1 cellular context compared by ENCODE assay signal in genomic region chr9:92293452-92294296, GRCh38.
TF ChIP-seq lines count a peak whose summit lies in the region.

Gene IARS1, minus strand, starts transcription at chr9:92293697. Its CDS starts 4,278 bp downstream, at chr9:92289419.

TF ChIP-seq in HepG2, 621 proteins besides CTCF, POLR2A, EP300 and RAD21 (continued from another document and continues in another):
- no peak for TF ChIP-seq ZNF382 (CRISPR knock-in tag; IDR thresholded peaks at IDR 0.05; ENCODE audit: borderline replicate concordance)
- TF ChIP-seq NFKBIZ (CRISPR knock-in tag; IDR thresholded peaks at IDR 0.05): peak; percentile 86
- no peak for TF ChIP-seq RARA (CRISPR knock-in tag; IDR thresholded peaks at IDR 0.05)
- TF ChIP-seq NFKB2 (CRISPR knock-in tag; IDR thresholded peaks at IDR 0.05; ENCODE audit: borderline replicate concordance): peak; percentile 89
- TF ChIP-seq ZNF607 (CRISPR knock-in tag; IDR thresholded peaks at IDR 0.05; ENCODE audit: borderline replicate concordance): peak; percentile 87
- peak; percentile 62; the same call in 1 of the 2 replicates for TF ChIP-seq HINFP (CRISPR knock-in tag; IDR thresholded peaks at IDR 0.05; ENCODE audit: low read depth)
- TF ChIP-seq, protein P1, sequence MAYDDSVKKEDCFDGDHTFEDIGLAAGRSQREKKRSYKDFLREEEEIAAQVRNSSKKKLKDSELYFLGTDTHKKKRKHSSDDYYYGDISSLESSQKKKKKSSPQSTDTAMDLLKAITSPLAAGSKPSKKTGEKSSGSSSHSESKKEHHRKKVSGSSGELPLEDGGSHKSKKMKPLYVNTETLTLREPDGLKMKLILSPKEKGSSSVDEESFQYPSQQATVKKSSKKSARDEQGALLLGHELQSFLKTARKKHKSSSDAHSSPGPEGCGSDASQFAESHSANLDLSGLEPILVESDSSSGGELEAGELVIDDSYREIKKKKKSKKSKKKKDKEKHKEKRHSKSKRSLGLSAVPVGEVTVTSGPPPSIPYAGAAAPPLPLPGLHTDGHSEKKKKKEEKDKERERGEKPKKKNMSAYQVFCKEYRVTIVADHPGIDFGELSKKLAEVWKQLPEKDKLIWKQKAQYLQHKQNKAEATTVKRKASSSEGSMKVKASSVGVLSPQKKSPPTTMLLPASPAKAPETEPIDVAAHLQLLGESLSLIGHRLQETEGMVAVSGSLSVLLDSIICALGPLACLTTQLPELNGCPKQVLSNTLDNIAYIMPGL (CRISPR knock-in tag; IDR thresholded peaks at IDR 0.05; ENCODE audit: borderline replicate concordance in 1 of 2, low read depth in 1 of 2): peak; percentile 93 to 96
- TF ChIP-seq, protein P2, sequence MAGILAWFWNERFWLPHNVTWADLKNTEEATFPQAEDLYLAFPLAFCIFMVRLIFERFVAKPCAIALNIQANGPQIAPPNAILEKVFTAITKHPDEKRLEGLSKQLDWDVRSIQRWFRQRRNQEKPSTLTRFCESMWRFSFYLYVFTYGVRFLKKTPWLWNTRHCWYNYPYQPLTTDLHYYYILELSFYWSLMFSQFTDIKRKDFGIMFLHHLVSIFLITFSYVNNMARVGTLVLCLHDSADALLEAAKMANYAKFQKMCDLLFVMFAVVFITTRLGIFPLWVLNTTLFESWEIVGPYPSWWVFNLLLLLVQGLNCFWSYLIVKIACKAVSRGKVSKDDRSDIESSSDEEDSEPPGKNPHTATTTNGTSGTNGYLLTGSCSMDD (CRISPR knock-in tag; IDR thresholded peaks at IDR 0.05): peak; percentile 78; the same call in 1 of the 2 replicates
- TF ChIP-seq ZFP1 (CRISPR knock-in tag; IDR thresholded peaks at IDR 0.05): peak; percentile 21; the same call in 1 of the 2 replicates
- TF ChIP-seq SRSF4 (IDR thresholded peaks at IDR 0.05; ENCODE audit: low read depth, low read length, poor library complexity, severe bottlenecking): no peak
- no peak for TF ChIP-seq TBP (CRISPR knock-in tag; IDR thresholded peaks at IDR 0.05)
- peak; percentile 100 for TF ChIP-seq NFYC (CRISPR knock-in tag; IDR thresholded peaks at IDR 0.05)
- TF ChIP-seq ZFP62 (CRISPR knock-in tag; IDR thresholded peaks at IDR 0.05): no peak
- no peak for TF ChIP-seq SMARCC2 (IDR thresholded peaks at IDR 0.05)
- peak; percentile 99 for TF ChIP-seq MXD4 (CRISPR knock-in tag; IDR thresholded peaks at IDR 0.05)
- no peak for TF ChIP-seq MBNL3 (CRISPR knock-in tag; conservative IDR thresholded peaks at IDR 0.05)
- peak; percentile 31; the same call in 1 of the 2 replicates for TF ChIP-seq THAP8 (CRISPR knock-in tag; IDR thresholded peaks at IDR 0.05; ENCODE audit: borderline replicate concordance)
- peak; percentile 97 for TF ChIP-seq GATAD1 (CRISPR knock-in tag; IDR thresholded peaks at IDR 0.05)
- peak; percentile 69; the same call in 1 of the 2 replicates for TF ChIP-seq ZNF775 (CRISPR knock-in tag; IDR thresholded peaks at IDR 0.05; ENCODE audit: borderline replicate concordance)
- TF ChIP-seq, protein P3, sequence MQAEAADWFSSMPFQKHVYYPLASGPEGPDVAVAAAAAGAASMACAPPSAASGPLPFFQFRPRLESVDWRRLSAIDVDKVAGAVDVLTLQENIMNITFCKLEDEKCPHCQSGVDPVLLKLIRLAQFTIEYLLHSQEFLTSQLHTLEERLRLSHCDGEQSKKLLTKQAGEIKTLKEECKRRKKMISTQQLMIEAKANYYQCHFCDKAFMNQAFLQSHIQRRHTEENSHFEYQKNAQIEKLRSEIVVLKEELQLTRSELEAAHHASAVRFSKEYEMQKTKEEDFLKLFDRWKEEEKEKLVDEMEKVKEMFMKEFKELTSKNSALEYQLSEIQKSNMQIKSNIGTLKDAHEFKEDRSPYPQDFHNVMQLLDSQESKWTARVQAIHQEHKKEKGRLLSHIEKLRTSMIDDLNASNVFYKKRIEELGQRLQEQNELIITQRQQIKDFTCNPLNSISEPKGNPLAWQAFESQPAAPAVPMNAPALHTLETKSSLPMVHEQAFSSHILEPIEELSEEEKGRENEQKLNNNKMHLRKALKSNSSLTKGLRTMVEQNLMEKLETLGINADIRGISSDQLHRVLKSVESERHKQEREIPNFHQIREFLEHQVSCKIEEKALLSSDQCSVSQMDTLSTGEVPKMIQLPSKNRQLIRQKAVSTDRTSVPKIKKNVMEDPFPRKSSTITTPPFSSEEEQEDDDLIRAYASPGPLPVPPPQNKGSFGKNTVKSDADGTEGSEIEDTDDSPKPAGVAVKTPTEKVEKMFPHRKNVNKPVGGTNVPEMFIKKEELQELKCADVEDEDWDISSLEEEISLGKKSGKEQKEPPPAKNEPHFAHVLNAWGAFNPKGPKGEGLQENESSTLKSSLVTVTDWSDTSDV (CRISPR knock-in tag; IDR thresholded peaks at IDR 0.05): peak; percentile 96
- no peak for TF ChIP-seq SP1 (IDR thresholded peaks at IDR 0.05)
- TF ChIP-seq SP1 (CRISPR knock-in tag; IDR thresholded peaks at IDR 0.05): peak; percentile 55; the same call in 1 of the 2 replicates
- no peak for TF ChIP-seq MTERF4 (CRISPR knock-in tag; IDR thresholded peaks at IDR 0.05)
- TF ChIP-seq ETV5 (CRISPR knock-in tag; IDR thresholded peaks at IDR 0.05; ENCODE audit: borderline replicate concordance): peak; percentile 75
- no peak for TF ChIP-seq ZBTB1 (CRISPR knock-in tag; IDR thresholded peaks at IDR 0.05; ENCODE audit: borderline replicate concordance)
- peak; percentile 94 for TF ChIP-seq SATB2 (CRISPR knock-in tag; IDR thresholded peaks at IDR 0.05)
- no peak for TF ChIP-seq ZNF549 (CRISPR knock-in tag; IDR thresholded peaks at IDR 0.05)
- TF ChIP-seq KDM2A (CRISPR knock-in tag; IDR thresholded peaks at IDR 0.05; ENCODE audit: borderline replicate concordance, low read depth): peak; percentile 96
- TF ChIP-seq HIC2 (CRISPR knock-in tag; IDR thresholded peaks at IDR 0.05; ENCODE audit: low read depth): 0 out of 2 replicates have a peak, but pooled peaks have one; percentile 35
- TF ChIP-seq ZMAT3 (CRISPR knock-in tag; conservative IDR thresholded peaks at IDR 0.05): no peak; the same call in 1 of the 2 replicates
- peak; percentile 92; the same call in 1 of the 2 replicates for TF ChIP-seq KDM3A (CRISPR knock-in tag; IDR thresholded peaks at IDR 0.05; ENCODE audit: low read depth)
- TF ChIP-seq, protein P4, sequence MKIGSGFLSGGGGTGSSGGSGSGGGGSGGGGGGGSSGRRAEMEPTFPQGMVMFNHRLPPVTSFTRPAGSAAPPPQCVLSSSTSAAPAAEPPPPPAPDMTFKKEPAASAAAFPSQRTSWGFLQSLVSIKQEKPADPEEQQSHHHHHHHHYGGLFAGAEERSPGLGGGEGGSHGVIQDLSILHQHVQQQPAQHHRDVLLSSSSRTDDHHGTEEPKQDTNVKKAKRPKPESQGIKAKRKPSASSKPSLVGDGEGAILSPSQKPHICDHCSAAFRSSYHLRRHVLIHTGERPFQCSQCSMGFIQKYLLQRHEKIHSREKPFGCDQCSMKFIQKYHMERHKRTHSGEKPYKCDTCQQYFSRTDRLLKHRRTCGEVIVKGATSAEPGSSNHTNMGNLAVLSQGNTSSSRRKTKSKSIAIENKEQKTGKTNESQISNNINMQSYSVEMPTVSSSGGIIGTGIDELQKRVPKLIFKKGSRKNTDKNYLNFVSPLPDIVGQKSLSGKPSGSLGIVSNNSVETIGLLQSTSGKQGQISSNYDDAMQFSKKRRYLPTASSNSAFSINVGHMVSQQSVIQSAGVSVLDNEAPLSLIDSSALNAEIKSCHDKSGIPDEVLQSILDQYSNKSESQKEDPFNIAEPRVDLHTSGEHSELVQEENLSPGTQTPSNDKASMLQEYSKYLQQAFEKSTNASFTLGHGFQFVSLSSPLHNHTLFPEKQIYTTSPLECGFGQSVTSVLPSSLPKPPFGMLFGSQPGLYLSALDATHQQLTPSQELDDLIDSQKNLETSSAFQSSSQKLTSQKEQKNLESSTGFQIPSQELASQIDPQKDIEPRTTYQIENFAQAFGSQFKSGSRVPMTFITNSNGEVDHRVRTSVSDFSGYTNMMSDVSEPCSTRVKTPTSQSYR (CRISPR knock-in tag; IDR thresholded peaks at IDR 0.05; ENCODE audit: borderline replicate concordance): no peak
- TF ChIP-seq KLF11 (CRISPR knock-in tag; IDR thresholded peaks at IDR 0.05): peak; percentile 55; the same call in 1 of the 2 replicates
- no peak; the same call in 1 of the 2 replicates for TF ChIP-seq ZFP82 (CRISPR knock-in tag; IDR thresholded peaks at IDR 0.05; ENCODE audit: borderline replicate concordance)
- TF ChIP-seq ZNF512 (CRISPR knock-in tag; IDR thresholded peaks at IDR 0.05): no peak; the same call in 1 of the 2 replicates
- TF ChIP-seq, protein P5, sequence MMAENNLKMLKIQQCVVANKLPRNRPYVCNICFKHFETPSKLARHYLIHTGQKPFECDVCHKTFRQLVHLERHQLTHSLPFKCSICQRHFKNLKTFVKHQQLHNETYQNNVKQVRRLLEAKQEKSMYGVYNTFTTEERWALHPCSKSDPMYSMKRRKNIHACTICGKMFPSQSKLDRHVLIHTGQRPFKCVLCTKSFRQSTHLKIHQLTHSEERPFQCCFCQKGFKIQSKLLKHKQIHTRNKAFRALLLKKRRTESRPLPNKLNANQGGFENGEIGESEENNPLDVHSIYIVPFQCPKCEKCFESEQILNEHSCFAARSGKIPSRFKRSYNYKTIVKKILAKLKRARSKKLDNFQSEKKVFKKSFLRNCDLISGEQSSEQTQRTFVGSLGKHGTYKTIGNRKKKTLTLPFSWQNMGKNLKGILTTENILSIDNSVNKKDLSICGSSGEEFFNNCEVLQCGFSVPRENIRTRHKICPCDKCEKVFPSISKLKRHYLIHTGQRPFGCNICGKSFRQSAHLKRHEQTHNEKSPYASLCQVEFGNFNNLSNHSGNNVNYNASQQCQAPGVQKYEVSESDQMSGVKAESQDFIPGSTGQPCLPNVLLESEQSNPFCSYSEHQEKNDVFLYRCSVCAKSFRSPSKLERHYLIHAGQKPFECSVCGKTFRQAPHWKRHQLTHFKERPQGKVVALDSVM (CRISPR knock-in tag; IDR thresholded peaks at IDR 0.05): peak; percentile 48
- no peak for TF ChIP-seq TCF7L2 (IDR thresholded peaks at IDR 0.05; ENCODE audit: low read depth, low read length)
- peak; percentile 49; the same call in 1 of the 2 replicates for TF ChIP-seq BCL6 (CRISPR knock-in tag; IDR thresholded peaks at IDR 0.05)
- TF ChIP-seq TOE1 (CRISPR knock-in tag; IDR thresholded peaks at IDR 0.05): peak; percentile 87; the same call in 1 of the 2 replicates
- TF ChIP-seq HNRNPUL1 (IDR thresholded peaks at IDR 0.05; ENCODE audit: low read depth, low read length): peak; percentile 77; the same call in 1 of the 2 replicates
- peak; percentile 95 for TF ChIP-seq GMEB1 (CRISPR knock-in tag; IDR thresholded peaks at IDR 0.05; ENCODE audit: borderline replicate concordance)
- 0 out of 2 replicates have a peak, but pooled peaks have one; percentile 39 for TF ChIP-seq ZNF235 (CRISPR knock-in tag; IDR thresholded peaks at IDR 0.05; ENCODE audit: borderline replicate concordance)
- peak; percentile 68 for TF ChIP-seq PTBP1 (IDR thresholded peaks at IDR 0.05; ENCODE audit: low read depth, low read length, poor library complexity, severe bottlenecking)
